In genomic region chr1:179143332-179143731, GRCh38 we compare ENCODE assay signal across 11 cellular contexts.
DNase-seq lines count a peak whose midpoint lies in the region; ATAC-seq and TF ChIP-seq lines count a peak whose summit lies in the region.
"Had no signal": no experiment of that assay in that cellular context is flagged by ENCODE, and none has a peak within 500 bp of the region (broad histone marks: within the 10 kb centered on the region; RNA-seq: fewer than 3 reads in every experiment).

No MANE protein-coding gene starts in this region.

- CTCF ChIA-PET in mammary epithelial cell (lab: Charles Lee; ENCODE audit: low non-redundant PET), result interaction anchor here (0.7 kb wide), 1 partner anchor 32 kb away, joined by 4 read pairs; no protein-coding TSS in a partner anchor
- CTCF ChIA-PET in naive thymus-derived CD4-positive, alpha-beta T cell (lab: Charles Lee), result no interaction called here

- H2AFZ ChIP-seq in mammary epithelial cell (ENCODE audit: low read depth, low read length) (no peak overlapping the region), MM.1S (ENCODE audit: low read length) (no peak overlapping the region)

- peaks cover 20 to 66% (median 55%) of the 10 kb centered on the region in 7 donors for H3K4me1 Mint-ChIP-seq in naive thymus-derived CD4-positive, alpha-beta T cell

- H3K9me3 ChIP-seq in mammary epithelial cell (replicated peaks; ENCODE audit: insufficient read depth, low read length) (no peaks in the 10 kb centered on the region), MM.1S (replicated peaks; ENCODE audit: insufficient read depth, low read length) (no peaks in the 10 kb centered on the region)
- no peaks in the 10 kb centered on the region for H3K9me3 ChIP-seq in naive thymus-derived CD4-positive, alpha-beta T cell (ENCODE audit: control insufficient read depth in 2 of 3, low read length in 3 of 3)
- H3K9me3 ChIP-seq: spleen had no signal

- H3F3A ChIP-seq in MM.1S (ENCODE audit: insufficient read depth, low read length), result no peaks in the 10 kb centered on the region

- WGBS in mammary epithelial cell (ENCODE audit: low coverage, missing lambda C conversion rate), result 12% methylated on average over 4 of the region's 4 CpGs

- peaks cover 0 to 14% (median 2%) of the 10 kb centered on the region in 5 donors for H3K36me3 Mint-ChIP-seq in naive thymus-derived CD4-positive, alpha-beta T cell

- TSS peak; percentile 56 for BruUV-seq in mammary epithelial cell (replicated peaks; lab: Mats Ljungman, UMichigan)

- no peak for TF ChIP-seq POLR2A in GM18505 (IDR thresholded peaks at IDR 0.05; ENCODE audit: borderline replicate concordance, extremely low read depth, insufficient read depth, insufficient read length)

- in situ Hi-C loops in mammary epithelial cell (cut with MboI; ENCODE audit: low sequenced_read_pairs in 2 of 2), result no loop called here

- no peaks in the 10 kb centered on the region for H3K27me3 Mint-ChIP-seq in naive thymus-derived CD4-positive, alpha-beta T cell
- H3K27me3 Mint-ChIP-seq: activated CD4-positive, alpha-beta T cell treated with anti-CD3 and anti-CD28 coated beads, Interleukin-2, amount 10 ng/mL, durations not matched to agents 24 days and 14 days had no signal

- H3K79me2 ChIP-seq in mammary epithelial cell (ENCODE audit: insufficient read depth, low read length) (peaks cover 53% of the 10 kb centered on the region), MM.1S (ENCODE audit: low read length) (peaks cover 16% of the 10 kb centered on the region)

- H3K4me3 Mint-ChIP-seq in naive thymus-derived CD4-positive, alpha-beta T cell, result peak overlapping the region in 3 of 10 donors; percentile 40 to 61 (median 60)

- H3K4me2 ChIP-seq in mammary epithelial cell (ENCODE audit: insufficient read depth, low read depth, low read length) (peak overlapping the region; percentile 90), MM.1S (ENCODE audit: low read depth, low read length) (no peak overlapping the region)

- ATAC-seq in naive thymus-derived CD4-positive, alpha-beta T cell, result peak; percentile 44
- no peak for ATAC-seq in GM18505 (IDR thresholded peaks at IDR 0.05; ENCODE audit: unreplicated experiment)

- DNase-seq in AG09319 (ENCODE audit: extremely low read depth, low read depth) (peak; percentile 72), mammary epithelial cell (peak; percentile 88), dorsolateral prefrontal cortex (no peak), MM.1S (no peak), DMS153 treated with DMSO at 0.1 percent for 48 hours (lab: John Stamatoyannopoulos, UW; ENCODE audit: unreplicated experiment) (no peak)
- peak; percentile 39 for DNase-seq in Jurkat, Clone E6-1 (ENCODE audit: low read depth, low spot score)
- DNase-seq in naive thymus-derived CD4-positive, alpha-beta T cell, result peak in 4 of 9 donors; percentile 25 to 51 (median 40)
- DNase-seq: activated CD4-positive, alpha-beta T cell treated with anti-CD3 and anti-CD28 coated beads, Interleukin-2, amount 10 ng/mL, durations not matched to agents 24 days and 14 days; NCI-H187; spleen had no signal

- H3K4me3 ChIP-seq in Jurkat, Clone E6-1 (ENCODE audit: low read length), result no peak overlapping the region
- H3K4me3 ChIP-seq in mammary epithelial cell (replicated peaks in 1 of 3; ENCODE audit: insufficient read depth in 1 of 3, low read depth in 2 of 3, low read length in 3 of 3) (peak overlapping the region in 2 of 3 experiments; percentile 41 to 82), dorsolateral prefrontal cortex (no peak overlapping the region), MM.1S (ENCODE audit: low read length) (no peak overlapping the region)
- H3K4me3 ChIP-seq in naive thymus-derived CD4-positive, alpha-beta T cell (ENCODE audit: low read length), result no peak overlapping the region
- H3K4me3 ChIP-seq: spleen had no signal

- POLR2A ChIA-PET in naive thymus-derived CD4-positive, alpha-beta T cell (lab: Charles Lee), result interaction anchor here (0.8 kb wide), 1 partner anchor 13 kb away, joined by 4 read pairs; no protein-coding TSS in a partner anchor

- intact Hi-C loops in mammary epithelial cell (cut with micrococcal nuclease) (loop anchor here (1.0 kb wide), 2 partner anchors 14 to 32 kb away; no protein-coding TSS in a partner anchor), dorsolateral prefrontal cortex (cut with DNase I) (no loop called here)
- intact Hi-C loops in naive thymus-derived CD4-positive, alpha-beta T cell (cut with micrococcal nuclease), result loop anchor here in 1 of 2 donors (2.0 kb wide), 1 partner anchor 15 kb away; no protein-coding TSS in a partner anchor

- peaks cover 26% of the 10 kb centered on the region for H3K4me1 ChIP-seq in mammary epithelial cell (ENCODE audit: insufficient read depth, low read length)
- H3K4me1 ChIP-seq in naive thymus-derived CD4-positive, alpha-beta T cell (ENCODE audit: control insufficient read depth in 2 of 2, insufficient read depth in 2 of 2, low read length in 2 of 2), result peaks cover 12 to 20% of the 10 kb centered on the region in 2 donors
- no peaks in the 10 kb centered on the region for H3K4me1 ChIP-seq in MM.1S (ENCODE audit: low read length)

- H4K20me1 ChIP-seq in mammary epithelial cell (ENCODE audit: insufficient read depth, low read length) (peaks cover 2% of the 10 kb centered on the region), MM.1S (ENCODE audit: insufficient read depth, low read length) (no peaks in the 10 kb centered on the region; the same call in 1 of the 2 replicates)

- peak overlapping the region in 7 of 9 donors; percentile 84 to 93 (median 90) for H3K27ac Mint-ChIP-seq in naive thymus-derived CD4-positive, alpha-beta T cell

- dilution Hi-C loops in mammary epithelial cell (cut with HindIII; ENCODE audit: low sequenced_read_pairs), result no loop called here

- peak overlapping the region; percentile 100 for H3K27ac ChIP-seq in mammary epithelial cell (ENCODE audit: insufficient read depth, low read depth, low read length)
- H3K27ac ChIP-seq in naive thymus-derived CD4-positive, alpha-beta T cell (ENCODE audit: low read depth, low read length), result peak overlapping the region; percentile 49
- H3K27ac ChIP-seq in dorsolateral prefrontal cortex, result peak overlapping the region in 5 of 59 donors; percentile 1 to 61 (median 28)
- H3K27ac ChIP-seq in MM.1S (ENCODE audit: low read length), result no peak overlapping the region

- no peaks in the 10 kb centered on the region for H3K9me2 ChIP-seq in MM.1S (replicated peaks; ENCODE audit: insufficient read depth, low read length)

- H3K9me3 Mint-ChIP-seq in naive thymus-derived CD4-positive, alpha-beta T cell, result no peaks in the 10 kb centered on the region
- H3K9me3 Mint-ChIP-seq: activated CD4-positive, alpha-beta T cell treated with anti-CD3 and anti-CD28 coated beads, Interleukin-2, amount 10 ng/mL, durations not matched to agents 24 days and 14 days had no signal

- H3K36me3 ChIP-seq in mammary epithelial cell (ENCODE audit: insufficient read depth, low read length) (peaks cover 10% of the 10 kb centered on the region), MM.1S (replicated peaks; ENCODE audit: insufficient read depth, low read length) (no peaks in the 10 kb centered on the region)
- H3K36me3 ChIP-seq in naive thymus-derived CD4-positive, alpha-beta T cell (ENCODE audit: control insufficient read depth in 2 of 3, insufficient read depth in 3 of 3, low read length in 3 of 3), result no peaks in the 10 kb centered on the region

- peak overlapping the region; percentile 98 for H3K9ac ChIP-seq in mammary epithelial cell (ENCODE audit: insufficient read depth, low read length)
- H3K9ac ChIP-seq in MM.1S (ENCODE audit: low read length), result no peak overlapping the region

- TF ChIP-seq CTCF in AG09319 (IDR thresholded peaks at IDR 0.05; ENCODE audit: low read depth, low read length) (no peak), mammary epithelial cell (conservative IDR thresholded peaks at IDR 0.05 in 1 of 2, IDR thresholded peaks at IDR 0.05 in 1 of 2; ENCODE audit: extremely low read depth in 1 of 2, insufficient read depth in 1 of 2, low read depth in 1 of 2, low read length in 2 of 2) (no peak), dorsolateral prefrontal cortex (IDR thresholded peaks at IDR 0.05 in 54 of 56, conservative IDR thresholded peaks at IDR 0.05 in 2 of 56; ENCODE audit: low read depth in 1 of 56, partially characterized antibody in 56 of 56) (no peak), MM.1S (IDR thresholded peaks at IDR 0.05; ENCODE audit: low read length) (no peak)

- H3K27me3 ChIP-seq in mammary epithelial cell (ENCODE audit: insufficient read depth, low read length), result no peaks in the 10 kb centered on the region
- H3K27me3 ChIP-seq in naive thymus-derived CD4-positive, alpha-beta T cell (ENCODE audit: control insufficient read depth in 2 of 2, insufficient read depth in 2 of 2, low read length in 2 of 2), result no peaks in the 10 kb centered on the region
- H3K27me3 ChIP-seq in dorsolateral prefrontal cortex, result no peaks in the 10 kb centered on the region
- no peaks in the 10 kb centered on the region for H3K27me3 ChIP-seq in MM.1S (replicated peaks; ENCODE audit: insufficient read depth, low read length)
- H3K27me3 ChIP-seq: spleen had no signal

Comparison
In these comparisons a context has a peak if more than half of its experiments do, and no peak if none do; other contexts are left out.
1. DNase-seq: peak in AG09319 (single experiment), Jurkat, Clone E6-1 (single experiment) and mammary epithelial cell (single experiment); none in dorsolateral prefrontal cortex (0 of 10), MM.1S (single experiment) and DMS153 treated with DMSO at 0.1 percent for 48 hours (single experiment).
2. H3K4me3 ChIP-seq: peak in mammary epithelial cell (2 of 3); none in Jurkat, Clone E6-1 (single experiment), naive thymus-derived CD4-positive, alpha-beta T cell (single experiment), dorsolateral prefrontal cortex (0 of 59) and MM.1S (single experiment).